In genomic region chr5:109482748-109483147, GRCh38 we compare ENCODE assay signal across 14 cellular contexts.
"Had no signal": no experiment of that assay in that cellular context is flagged by ENCODE, and none has a peak within 500 bp of the region (broad histone marks: within the 10 kb centered on the region; RNA-seq: fewer than 3 reads in every experiment).

No MANE protein-coding gene starts in this region.

- H3K27ac Mint-ChIP-seq: natural killer cell treated with Interleukin-12 subunit alpha and Interleukin-12 subunit beta and Interleukin-15 and Interleukin-18, amount 100 ng/mL, for 72 hours had no signal

- H3K36me3 Mint-ChIP-seq: mesothelial cell of epicardium; natural killer cell treated with Interleukin-12 subunit alpha and Interleukin-12 subunit beta and Interleukin-15 and Interleukin-18, amount 100 ng/mL, for 72 hours had no signal

- H3K27ac ChIP-seq: psoas muscle had no signal

- H3K9me3 Mint-ChIP-seq: mesothelial cell of epicardium; natural killer cell treated with Interleukin-12 subunit alpha and Interleukin-12 subunit beta and Interleukin-15 and Interleukin-18, amount 100 ng/mL, for 72 hours had no signal

- H3K9me3 ChIP-seq: psoas muscle had no signal

- DNase-seq: cerebellar nuclear complex; effector CD4-positive, alpha-beta T cell; foreskin melanocyte; hippocampal formation; kidney glomerular epithelial cell; psoas muscle; stimulated activated CD4-positive, alpha-beta T cell treated with anti-CD3 and anti-CD28 coated beads, Interleukin-2, amount 100 ng/mL, for 48 hours; stimulated activated naive CD4-positive, alpha-beta T cell treated with Interleukin-2 at 50 U/mL for 16 hours; trophoblast cell had no signal

- H3K4me3 Mint-ChIP-seq: mesothelial cell of epicardium; natural killer cell treated with Interleukin-12 subunit alpha and Interleukin-12 subunit beta and Interleukin-15 and Interleukin-18, amount 100 ng/mL, for 72 hours had no signal

- ATAC-seq: left lobe of liver; natural killer cell treated with Interleukin-12 subunit alpha and Interleukin-12 subunit beta and Interleukin-15 and Interleukin-18, amount 100 ng/mL, for 72 hours; psoas muscle; right cardiac atrium had no signal

- H3K4me3 ChIP-seq: psoas muscle, smooth muscle cell had no signal
